Comparison of ENCODE assay signal across 1 cellular context in the genomic region with DNA sequence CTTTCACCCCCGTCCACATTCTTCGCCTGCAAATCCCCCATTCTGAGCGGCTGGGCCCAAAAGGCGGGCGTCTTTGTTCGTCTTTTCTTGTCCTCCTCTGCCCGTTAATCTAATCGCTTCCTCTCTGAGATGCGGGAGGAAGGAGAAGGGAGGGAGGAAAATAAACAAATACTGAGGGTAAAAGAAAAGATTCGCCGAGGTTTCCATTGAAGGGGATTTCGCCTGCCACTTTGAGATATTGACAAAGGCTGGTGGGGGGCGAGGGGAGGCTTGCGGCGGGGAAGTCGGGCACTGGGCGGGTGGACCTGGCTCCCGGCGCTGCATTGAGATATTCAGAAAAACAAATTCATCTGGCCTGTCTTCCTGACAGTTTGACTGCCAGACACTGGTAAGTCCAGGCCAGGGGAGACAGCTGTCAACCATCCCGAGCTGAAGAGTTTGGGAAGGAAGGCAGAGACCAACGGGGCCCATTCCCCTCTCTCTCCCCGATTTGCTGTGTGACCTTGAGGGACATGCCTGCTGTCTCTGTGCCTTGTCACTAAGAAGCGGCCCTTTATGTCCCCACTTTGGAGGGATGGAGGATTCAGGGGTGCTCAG.
TF ChIP-seq lines count a peak whose summit lies in the region.

No MANE protein-coding gene starts in this region.

TF ChIP-seq in IMR-90, 13 proteins besides CTCF, POLR2A, EP300 and RAD21:
- TF ChIP-seq SMC3 (IDR thresholded peaks at IDR 0.05; ENCODE audit: low read depth, low read length) (no peak), RFX5 (IDR thresholded peaks at IDR 0.05; ENCODE audit: low read depth, low read length) (no peak), FOS (IDR thresholded peaks at IDR 0.05; ENCODE audit: low read depth, low read length) (no peak), CHD1 (IDR thresholded peaks at IDR 0.05; ENCODE audit: low read depth, low read length) (no peak), NFE2L2 (IDR thresholded peaks at IDR 0.05; ENCODE audit: low read depth, low read length) (no peak), MXI1 (IDR thresholded peaks at IDR 0.05; ENCODE audit: borderline replicate concordance, low read depth, low read length) (no peak), MAFK (IDR thresholded peaks at IDR 0.05; ENCODE audit: low read depth, low read length) (no peak), CEBPB (IDR thresholded peaks at IDR 0.05; ENCODE audit: low read depth, low read length) (no peak), BHLHE40 (IDR thresholded peaks at IDR 0.05; ENCODE audit: low read depth, low read length) (no peak), ELK1 (IDR thresholded peaks at IDR 0.05; ENCODE audit: borderline replicate concordance, low read depth, low read length) (no peak)
- TF ChIP-seq, protein P1, sequence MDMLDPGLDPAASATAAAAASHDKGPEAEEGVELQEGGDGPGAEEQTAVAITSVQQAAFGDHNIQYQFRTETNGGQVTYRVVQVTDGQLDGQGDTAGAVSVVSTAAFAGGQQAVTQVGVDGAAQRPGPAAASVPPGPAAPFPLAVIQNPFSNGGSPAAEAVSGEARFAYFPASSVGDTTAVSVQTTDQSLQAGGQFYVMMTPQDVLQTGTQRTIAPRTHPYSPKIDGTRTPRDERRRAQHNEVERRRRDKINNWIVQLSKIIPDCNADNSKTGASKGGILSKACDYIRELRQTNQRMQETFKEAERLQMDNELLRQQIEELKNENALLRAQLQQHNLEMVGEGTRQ (IDR thresholded peaks at IDR 0.05; ENCODE audit: low read depth, low read length) = no peak
